Comparison of ENCODE assay signal across 9 cellular contexts in genomic region chr14:94345344-94346072, GRCh38. TPM values are rescaled to one million over a fixed set of nuclear protein-coding genes. Genes with fewer than 3 reads are reported as not detected.
DNase-seq lines count a peak whose midpoint lies in the region; ATAC-seq and TF ChIP-seq lines count a peak whose summit lies in the region.
"Had no signal": no experiment of that assay in that cellular context is flagged by ENCODE, and none has a peak within 500 bp of the region (broad histone marks: within the 10 kb centered on the region; RNA-seq: fewer than 3 reads in every experiment).

No MANE protein-coding gene starts in this region.

- no peak overlapping the region for H2BK120ac ChIP-seq in neuronal stem cell (ENCODE audit: low read depth, low read length)

- H3K4me3 Mint-ChIP-seq in CD14-positive monocyte, result no peak overlapping the region

- H4K91ac ChIP-seq in neuronal stem cell (ENCODE audit: low read depth, low read length, poor library complexity), result no peak overlapping the region

- H2BK12ac ChIP-seq in neuronal stem cell (ENCODE audit: low read length), result no peak overlapping the region

- peaks cover 28% of the 10 kb centered on the region for H3K4me1 Mint-ChIP-seq in CD14-positive monocyte

- H3K4me1 ChIP-seq in Panc1 (ENCODE audit: control insufficient read depth, insufficient read depth, low read length), result no peaks in the 10 kb centered on the region; the same call in 1 of the 2 replicates
- H3K4me1 ChIP-seq in testis, result no peaks in the 10 kb centered on the region
- H3K4me1 ChIP-seq in neuronal stem cell (ENCODE audit: control insufficient read depth in 2 of 2, insufficient read depth in 1 of 2, low read depth in 1 of 2, low read length in 2 of 2), result no peaks in the 10 kb centered on the region

- H3K9me3 ChIP-seq in Panc1 (ENCODE audit: control insufficient read depth, insufficient read depth, low read depth, low read length) (no peaks in the 10 kb centered on the region), testis (no peaks in the 10 kb centered on the region), neuronal stem cell (replicated peaks in 1 of 2; ENCODE audit: control insufficient read depth in 2 of 2, insufficient read depth in 1 of 2, low read depth in 1 of 2, low read length in 2 of 2) (no peaks in the 10 kb centered on the region)

- TF ChIP-seq CTCF in Panc1 (IDR thresholded peaks at IDR 0.05), result no peak
- no peak for TF ChIP-seq CTCF in epithelial cell of proximal tubule (conservative IDR thresholded peaks at IDR 0.05; ENCODE audit: low read depth, low read length)
- TF ChIP-seq CTCF in CD14-positive monocyte (IDR thresholded peaks at IDR 0.05), result no peak
- no peak for TF ChIP-seq CTCF in testis (IDR thresholded peaks at IDR 0.05)

- no peak overlapping the region for H3K18ac ChIP-seq in neuronal stem cell (ENCODE audit: low read length)

- no peak for ATAC-seq in Panc1
- no peak for ATAC-seq in GM18498 (IDR thresholded peaks at IDR 0.05; ENCODE audit: unreplicated experiment)

- peak; percentile 100 for DNase-seq in ELR (ENCODE audit: low read depth)
- peak; percentile 41 for DNase-seq in Panc1 (ENCODE audit: low read depth, low spot score)
- peak; percentile 86 for DNase-seq in epithelial cell of proximal tubule (ENCODE audit: low read depth)
- DNase-seq in renal cortical epithelial cell (ENCODE audit: low read depth), result peak; percentile 97
- no peak for DNase-seq in CD14-positive monocyte (ENCODE audit: low spot score)
- DNase-seq in testis, result no peak
- no peak for DNase-seq in neuronal stem cell (ENCODE audit: low spot score)
- DNase-seq: SHP77 treated with DMSO at 0.1 percent for 48 hours had no signal

- no peak overlapping the region for H2AFZ ChIP-seq in neuronal stem cell (ENCODE audit: low read length)

- no peak overlapping the region for H3K9ac ChIP-seq in neuronal stem cell (ENCODE audit: low read depth, low read length, poor library complexity)

- no peak overlapping the region for H3K4me2 ChIP-seq in neuronal stem cell (ENCODE audit: insufficient read depth, low read length, poor library complexity, severe bottlenecking)

- no peaks in the 10 kb centered on the region for H3K79me1 ChIP-seq in neuronal stem cell (ENCODE audit: low read depth, low read length)

- H3K27ac ChIP-seq in Panc1 (ENCODE audit: low read length) (no peak overlapping the region), testis (no peak overlapping the region), neuronal stem cell (replicated peaks; ENCODE audit: low read length) (no peak overlapping the region)

- no peak overlapping the region for H2BK5ac ChIP-seq in neuronal stem cell (ENCODE audit: low read length)

- no peaks in the 10 kb centered on the region for H3K36me3 Mint-ChIP-seq in CD14-positive monocyte

- H3K36me3 ChIP-seq in Panc1 (ENCODE audit: control insufficient read depth, insufficient read depth, low read length) (no peaks in the 10 kb centered on the region), testis (ENCODE audit: low read depth, missing control alignments) (no peaks in the 10 kb centered on the region), neuronal stem cell (replicated peaks in 1 of 2; ENCODE audit: control insufficient read depth in 2 of 2, insufficient read depth in 2 of 2, low read length in 2 of 2) (no peaks in the 10 kb centered on the region)

- peaks cover 0 to 3% (median 2%) of the 10 kb centered on the region in 7 donors for H3K9me3 Mint-ChIP-seq in CD14-positive monocyte

- H3K14ac ChIP-seq in neuronal stem cell (ENCODE audit: low read length), result no peak overlapping the region

- no peak overlapping the region for H3K4ac ChIP-seq in neuronal stem cell (ENCODE audit: low read length)

- H3K23ac ChIP-seq in neuronal stem cell (ENCODE audit: low read depth, low read length, poor library complexity), result no peak overlapping the region

- CTCF ChIA-PET in Panc1 (lab: Charles Lee), result no interaction called here

- H3K27ac Mint-ChIP-seq in CD14-positive monocyte, result no peak overlapping the region

- H3K27me3 Mint-ChIP-seq in CD14-positive monocyte (ENCODE audit: low read depth in 3 of 3), result peaks cover 16 to 21% (median 20%) of the 10 kb centered on the region in 3 donors

- no TSS peak for BruUV-seq in Panc1 (replicated peaks; lab: Mats Ljungman, UMichigan)

- in situ Hi-C loops in Panc1 (cut with HindIII; ENCODE audit: low pct_unique_long_range_greater_than_20kb, low sequenced_read_pairs), result no loop called here

- H3K27me3 ChIP-seq in Panc1 (ENCODE audit: control insufficient read depth, insufficient read depth, low read length) (no peaks in the 10 kb centered on the region), testis (no peaks in the 10 kb centered on the region), neuronal stem cell (ENCODE audit: control insufficient read depth in 3 of 3, insufficient read depth in 3 of 3, low read depth in 1 of 3, low read length in 3 of 3) (peaks cover 0 to 5% (median 0%) of the 10 kb centered on the region in 3 experiments)

- no peak overlapping the region for H2BK15ac ChIP-seq in neuronal stem cell (ENCODE audit: low read length)

- no peak overlapping the region for H4K8ac ChIP-seq in neuronal stem cell (ENCODE audit: low read depth, low read length)

- POLR2A ChIA-PET in Panc1 (lab: Charles Lee), result no interaction called here

- H2AK5ac ChIP-seq in neuronal stem cell (ENCODE audit: low read depth, low read length), result no peak overlapping the region

- intact Hi-C loops in Panc1 (cut with micrococcal nuclease; ENCODE audit: unreplicated experiment) (no loop called here), CD14-positive monocyte (cut with micrococcal nuclease) (no loop called here), testis (cut with DNase I; ENCODE audit: low total_unique reads) (no loop called here)

- no peak for TF ChIP-seq POLR2A in testis (IDR thresholded peaks at IDR 0.05)

- H3K4me3 ChIP-seq in Panc1 (ENCODE audit: low read depth in 2 of 2, low read length in 2 of 2) (no peak overlapping the region), epithelial cell of proximal tubule (ENCODE audit: low read depth, low read length) (no peak overlapping the region), testis (no peak overlapping the region), neuronal stem cell (ENCODE audit: low read length in 2 of 2) (no peak overlapping the region)

- 76 to 88% methylated on average over 10 to 13 of the region's 13 CpGs for WGBS in testis, 2 donors
- no CpG with 5 or more reads among the region's 13 CpGs for WGBS in neuronal stem cell (ENCODE audit: extremely low coverage in 2 of 2, insufficient read length in 2 of 2, insufficient replicate concordance in 1 of 2), 2 donors

RNA-seq across cellular contexts. Expression of gene SERPINA2, which starts 21.0 kb away (rescaled TPM):
- not detected for total RNA-seq in Panc1 (2021; ENCODE audit: unreplicated experiment)
- polyA plus RNA-seq in Panc1 (2012; ENCODE audit: insufficient read length), result not detected
- not detected in 2 replicates for total RNA-seq in epithelial cell of proximal tubule
- total RNA-seq in renal cortical epithelial cell, result 0.10 TPM in 1 of 2 replicates, not detected in the other
- not detected for polyA plus RNA-seq in CD14-positive monocyte
- not detected for total RNA-seq in testis
- polyA plus RNA-seq in testis (ENCODE audit: insufficient read depth, low read depth, low replicate concordance), result not detected
- polyA plus RNA-seq in neuronal stem cell (2013, experiment 1 of 2), result not detected
- not detected for polyA plus RNA-seq in neuronal stem cell (2013, experiment 2 of 2)

RNA-seq across cellular contexts. Expression of gene SERPINA6, which starts 22.4 kb away (rescaled TPM):
- total RNA-seq in Panc1 (2021; ENCODE audit: unreplicated experiment), result not detected
- polyA plus RNA-seq in Panc1 (2012; ENCODE audit: insufficient read length), result not detected
- total RNA-seq in epithelial cell of proximal tubule, result 0.81 and 1.4 TPM in 2 replicates
- 0.35 and 0.65 TPM in 2 replicates for total RNA-seq in renal cortical epithelial cell
- polyA plus RNA-seq in CD14-positive monocyte, result not detected
- not detected for total RNA-seq in testis
- 1.8 TPM for polyA plus RNA-seq in testis (ENCODE audit: insufficient read depth, low read depth, low replicate concordance)
- not detected for polyA plus RNA-seq in neuronal stem cell (2013, experiment 1 of 2)
- polyA plus RNA-seq in neuronal stem cell (2013, experiment 2 of 2), result not detected

RNA-seq across cellular contexts. Expression of gene SERPINA1, which starts 42.9 kb away (rescaled TPM):
- total RNA-seq in Panc1 (2021; ENCODE audit: unreplicated experiment) (4.9 TPM), epithelial cell of proximal tubule (15.3 and 15.8 TPM in 2 replicates), renal cortical epithelial cell (32.1 and 137 TPM in 2 replicates), testis (1 to 10 TPM; 1.0 to 2.2 TPM)
- polyA plus RNA-seq in Panc1 (2012; ENCODE audit: insufficient read length), result not detected
- polyA plus RNA-seq in CD14-positive monocyte (1,000 to 10,000 TPM; 1,278 to 2,042 TPM), testis (ENCODE audit: insufficient read depth, low read depth, low replicate concordance) (123 TPM)
- polyA plus RNA-seq in neuronal stem cell (2013, experiment 1 of 2), result not detected
- polyA plus RNA-seq in neuronal stem cell (2013, experiment 2 of 2), result 0.03 TPM

RNA-seq across cellular contexts. Expression of gene SERPINA10, which starts 52.4 kb away (rescaled TPM):
- total RNA-seq in Panc1 (2021; ENCODE audit: unreplicated experiment), result 0.03 TPM
- not detected for polyA plus RNA-seq in Panc1 (2012; ENCODE audit: insufficient read length)
- not detected in 2 replicates for total RNA-seq in epithelial cell of proximal tubule
- total RNA-seq in renal cortical epithelial cell, result not detected in 2 replicates
- polyA plus RNA-seq in CD14-positive monocyte, result not detected
- not detected for total RNA-seq in testis
- not detected for polyA plus RNA-seq in testis (ENCODE audit: insufficient read depth, low read depth, low replicate concordance)
- polyA plus RNA-seq in neuronal stem cell (2013, experiment 1 of 2), result not detected
- not detected for polyA plus RNA-seq in neuronal stem cell (2013, experiment 2 of 2)

Comparison
In these comparisons a context has a peak if more than half of its experiments do, and no peak if none do; other contexts are left out.
1. DNase-seq: peak in ELR (single experiment), Panc1 (single experiment), epithelial cell of proximal tubule (single experiment) and renal cortical epithelial cell (single experiment); none in CD14-positive monocyte (single experiment), testis (single experiment) and neuronal stem cell (single experiment).